ENCODE assay signal across 12 cellular contexts in the genomic region with DNA sequence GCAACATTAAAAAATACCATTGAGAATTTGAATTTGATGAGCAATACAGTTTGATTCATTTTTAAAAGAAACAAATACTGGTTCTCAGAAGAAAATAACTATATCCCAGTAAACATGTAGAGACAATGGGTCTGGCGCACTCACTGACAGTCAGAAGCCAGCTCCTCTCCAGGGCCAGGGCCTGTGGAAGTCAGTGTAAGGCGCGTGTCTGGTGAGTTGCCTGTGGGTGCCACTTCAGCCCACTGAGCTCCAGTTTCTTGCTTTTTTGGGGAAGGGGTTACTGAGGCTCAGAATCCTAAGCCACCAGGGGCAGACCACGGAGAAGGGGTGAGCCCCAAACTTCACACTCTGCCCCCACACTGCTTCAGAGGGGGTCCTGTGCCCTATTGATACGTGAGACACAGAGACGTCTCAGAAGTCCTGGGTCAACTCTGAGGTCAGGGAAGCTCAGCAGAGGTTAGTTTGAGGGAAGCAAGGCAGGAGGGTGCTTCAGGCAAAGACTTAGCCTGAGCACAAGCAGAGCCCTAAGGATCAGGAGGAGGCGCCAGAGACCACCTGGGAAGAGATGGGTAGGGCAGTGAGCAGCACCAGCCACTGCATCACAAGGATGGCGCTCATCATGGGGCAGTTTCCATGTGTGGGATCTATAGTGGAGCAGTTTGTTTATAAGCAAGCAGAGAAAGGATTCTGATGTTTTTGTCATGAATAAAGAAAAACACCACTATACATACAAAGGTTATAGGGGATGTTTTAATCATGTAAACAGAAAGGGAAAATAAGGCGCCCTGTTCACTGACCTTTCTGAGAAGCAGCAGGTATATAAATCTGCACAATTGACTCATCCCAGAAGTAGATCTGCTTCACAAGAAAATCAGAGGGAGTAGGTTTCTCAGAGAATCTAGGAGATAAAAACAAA.
A peak's percentile ranks its signal among the peaks of the same experiment; 100 is the strongest.
DNase-seq lines count a peak whose midpoint lies in the region; ATAC-seq, FAIRE-seq and TF ChIP-seq lines count a peak whose summit lies in the region.
"Had no signal": no experiment of that assay in that cellular context is flagged by ENCODE, and none has a peak within 500 bp of the region (broad histone marks: within the 10 kb centered on the region; RNA-seq: fewer than 3 reads in every experiment).

No MANE protein-coding gene starts in this region.

- H3K4me2 ChIP-seq in SK-N-SH (no peak overlapping the region), keratinocyte (ENCODE audit: control insufficient read depth, extremely low read depth, insufficient read depth, low read depth, low read length) (no peak overlapping the region)

- no peak for FAIRE-seq in keratinocyte (lab: Jason Lieb, UNC)

- DNase-seq in COLO829 (ENCODE audit: low spot score) (peak; percentile 51), GM20000 (ENCODE audit: low spot score) (peak; percentile 45), SK-N-SH (peak; percentile 49), keratinocyte (ENCODE audit: low read depth, low spot score) (no peak), GF-D8 (lab: John Stamatoyannopoulos, UW) (no peak), HK-2 (ENCODE audit: unreplicated experiment) (no peak)
- DNase-seq in activated CD4-positive, alpha-beta T cell treated with anti-CD3 and anti-CD28 coated beads for 4 hours: no peak
- DNase-seq: activated CD4-positive, alpha-beta T cell treated with anti-CD3 and anti-CD28 coated beads, Interleukin-2, amount 10 ng/mL, durations not matched to agents 7 days and 5 days; amygdala; head of caudate nucleus had no signal

- 75% methylated on average over 9 of the region's 9 CpGs for WGBS in SK-N-SH (ENCODE audit: low lambda C conversion rate)

- H3K4me1 ChIP-seq in SK-N-SH (ENCODE audit: control insufficient read depth in 1 of 2, insufficient read depth in 2 of 2, low read depth in 1 of 2, low read length in 1 of 2) (no peaks in the 10 kb centered on the region), keratinocyte (ENCODE audit: control insufficient read depth, extremely low read depth, insufficient read depth, low read length) (no peaks in the 10 kb centered on the region)

- H3K27me3 ChIP-seq in SK-N-SH (ENCODE audit: insufficient read depth): no peaks in the 10 kb centered on the region
- no peaks in the 10 kb centered on the region for H3K27me3 ChIP-seq in keratinocyte (ENCODE audit: control insufficient read depth, extremely low read depth, insufficient read depth, low read length)
- H3K27me3 ChIP-seq: neutrophil had no signal

- H3K36me3 ChIP-seq in SK-N-SH (replicated peaks in 1 of 2; ENCODE audit: control insufficient read depth in 1 of 2, insufficient read depth in 2 of 2, low read length in 1 of 2) (no peaks in the 10 kb centered on the region), keratinocyte (ENCODE audit: control insufficient read depth in 2 of 2, extremely low read depth in 1 of 2, insufficient read depth in 2 of 2, low read length in 2 of 2) (no peaks in the 10 kb centered on the region)
- H3K36me3 ChIP-seq: neutrophil had no signal

- ATAC-seq in GM18858 (IDR thresholded peaks at IDR 0.05; ENCODE audit: unreplicated experiment): no peak

- no peak overlapping the region for H3K27ac ChIP-seq in SK-N-SH (ENCODE audit: low read depth in 2 of 2, low read length in 1 of 2)
- H3K27ac ChIP-seq in keratinocyte (ENCODE audit: control insufficient read depth, insufficient read depth, low read length): no peak overlapping the region
- H3K27ac ChIP-seq: neutrophil had no signal

- H3K4me3 ChIP-seq in SK-N-SH (ENCODE audit: low read depth in 2 of 2, low read length in 1 of 2) (no peak overlapping the region), keratinocyte (ENCODE audit: control insufficient read depth in 2 of 3, extremely low read depth in 1 of 3, insufficient read depth in 2 of 3, low read depth in 1 of 3, low read length in 3 of 3) (no peak overlapping the region)

- peak; percentile 64 for TF ChIP-seq RAD21 in SK-N-SH (IDR thresholded peaks at IDR 0.05; ENCODE audit: low read length)

- no peak overlapping the region for H3K9ac ChIP-seq in SK-N-SH
- no peak overlapping the region for H3K9ac ChIP-seq in keratinocyte (ENCODE audit: control insufficient read depth, extremely low read depth, insufficient read depth, low read length)

- H4K20me1 ChIP-seq in SK-N-SH (ENCODE audit: insufficient read depth) (no peaks in the 10 kb centered on the region), keratinocyte (ENCODE audit: control insufficient read depth, extremely low read depth, insufficient read depth, low read length) (no peaks in the 10 kb centered on the region)

- H3K9me2 ChIP-seq in SK-N-SH: no peaks in the 10 kb centered on the region

- H3K79me2 ChIP-seq in SK-N-SH (ENCODE audit: insufficient read depth): no peaks in the 10 kb centered on the region
- no peaks in the 10 kb centered on the region for H3K79me2 ChIP-seq in keratinocyte (ENCODE audit: control insufficient read depth, insufficient read depth, low read length)

- H2AFZ ChIP-seq in SK-N-SH (ENCODE audit: low read depth): no peak overlapping the region
- H2AFZ ChIP-seq in keratinocyte (ENCODE audit: control insufficient read depth, low read length): no peak overlapping the region

- H3K9me1 ChIP-seq in keratinocyte (ENCODE audit: control insufficient read depth, extremely low read depth, insufficient read depth, low read length): no peaks in the 10 kb centered on the region

- no peak for TF ChIP-seq EP300 in SK-N-SH (IDR thresholded peaks at IDR 0.05; ENCODE audit: borderline replicate concordance in 1 of 2, low read depth in 1 of 2, low read length in 1 of 2)

- no peaks in the 10 kb centered on the region for H3K9me3 ChIP-seq in SK-N-SH
- no peaks in the 10 kb centered on the region for H3K9me3 ChIP-seq in keratinocyte (ENCODE audit: control insufficient read depth, low read depth, low read length)
- H3K9me3 ChIP-seq: neutrophil had no signal

- TF ChIP-seq CTCF in GM20000 (IDR thresholded peaks at IDR 0.05; ENCODE audit: extremely low read depth, missing control alignments) (no peak), SK-N-SH (IDR thresholded peaks at IDR 0.05) (peak; percentile 44), keratinocyte (optimal IDR thresholded peaks at IDR 0.05 in 1 of 3, IDR thresholded peaks at IDR 0.05 in 1 of 3, conservative IDR thresholded peaks at IDR 0.05 in 1 of 3; ENCODE audit: extremely low read depth in 1 of 3, insufficient read depth in 2 of 3, low read length in 3 of 3) (peak; percentile 3 to 59 (median 17))

- no peaks in the 10 kb centered on the region for H3F3A ChIP-seq in SK-N-SH (replicated peaks; ENCODE audit: insufficient read depth)

- dilution Hi-C loops in keratinocyte (cut with MboI; ENCODE audit: extremely low pct_ligation_motif_present, low sequenced_read_pairs): no loop called here

- POLR2A ChIA-PET in SK-N-SH (lab: Yijun Ruan, JAX): no interaction called here

- CTCF ChIA-PET in SK-N-SH (lab: Yijun Ruan, JAX): interaction anchor here (0.8 to 2.1 kb wide), 10 partner anchors 10 to 599 kb away, joined by 3 to 12 read pairs (median 3); no protein-coding TSS in a partner anchor

TF ChIP-seq in SK-N-SH, 30 proteins besides CTCF, POLR2A, EP300 and RAD21:
- TF ChIP-seq SMC3 (IDR thresholded peaks at IDR 0.05; ENCODE audit: low read depth, low read length): peak; percentile 29
- TF ChIP-seq FOXJ3 (CRISPR knock-in tag; IDR thresholded peaks at IDR 0.05): no peak

Comparison
In these comparisons a context has a peak if more than half of its experiments do, and no peak if none do; other contexts are left out.
1. DNase-seq: peak in COLO829 (single experiment), GM20000 (single experiment) and SK-N-SH (single experiment); none in keratinocyte (single experiment), activated CD4-positive, alpha-beta T cell treated with anti-CD3 and anti-CD28 coated beads for 4 hours (0 of 2), GF-D8 (single experiment) and HK-2 (single experiment).